21 cellular contexts compared by ENCODE assay signal in the genomic region with DNA sequence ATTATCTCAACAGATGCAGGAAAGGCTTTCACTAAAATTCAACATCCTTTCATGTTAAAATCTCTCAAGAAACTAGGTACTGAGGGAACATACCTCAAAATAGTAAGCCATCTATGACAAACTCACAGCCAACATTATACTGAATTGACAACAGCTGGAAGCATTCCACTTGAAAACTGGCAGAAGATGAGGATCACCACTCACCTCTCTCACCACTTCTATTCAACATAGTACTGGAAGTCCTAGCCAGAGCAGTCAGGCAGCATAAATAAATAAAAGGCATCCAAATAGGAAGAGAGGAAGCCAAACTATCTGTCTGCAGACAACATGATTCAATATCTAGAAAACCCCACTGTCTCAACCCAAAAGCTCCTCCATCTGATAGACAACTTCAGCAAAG.
"Had no signal": no experiment of that assay in that cellular context is flagged by ENCODE, and none has a peak within 500 bp of the region (broad histone marks: within the 10 kb centered on the region; RNA-seq: fewer than 3 reads in every experiment).

No MANE protein-coding gene starts in this region.

- DNase-seq: effector CD4-positive, alpha-beta T cell; head of caudate nucleus; hippocampal formation; left colon; mesenchymal stem cell; naive thymus-derived CD8-positive, alpha-beta T cell; nephron progenitor cell; nucleus accumbens; posterior cingulate gyrus; psoas muscle; right lobe of liver; small intestine; stimulated activated CD4-positive, alpha-beta T cell treated with anti-CD3 and anti-CD28 coated beads, Interleukin-15, amount 100 ng/mL, for 24 hours; stimulated activated CD4-positive, alpha-beta T cell treated with anti-CD3 and anti-CD28 coated beads, Interleukin-2, amount 100 ng/mL, for 48 hours; stimulated activated naive B cell treated with anti-CD40 and anti-IgM and Interleukin-4, amounts not matched to agents 10 μg/mL and 1 μg/mL and 100 μg/mL, for 72 hours; upper lobe of right lung; uterus had no signal

- H3K4me1 ChIP-seq: psoas muscle, right lobe of liver, tibial nerve, upper lobe of right lung, uterus had no signal

- ATAC-seq: left colon; naive thymus-derived CD8-positive, alpha-beta T cell; psoas muscle; right lobe of liver; stimulated activated naive B cell treated with anti-CD40 and anti-IgM and Interleukin-4, amounts not matched to agents 10 μg/mL and 1 μg/mL and 100 μg/mL, for 72 hours; upper lobe of right lung had no signal

- H3K9me3 ChIP-seq: right lobe of liver, upper lobe of right lung, uterus had no signal

- H3K27me3 ChIP-seq: dorsolateral prefrontal cortex, right lobe of liver, tibial nerve, upper lobe of right lung, uterus had no signal

- H3K27ac ChIP-seq: dorsolateral prefrontal cortex, psoas muscle, right lobe of liver, thoracic aorta, tibial nerve, upper lobe of right lung, uterus had no signal

- H3K4me3 ChIP-seq: dorsolateral prefrontal cortex, lung, psoas muscle, right lobe of liver, thoracic aorta, tibial nerve, upper lobe of right lung, uterus had no signal

- H3K36me3 ChIP-seq: right lobe of liver, thoracic aorta, tibial nerve, upper lobe of right lung, uterus had no signal
